In the genomic region with DNA sequence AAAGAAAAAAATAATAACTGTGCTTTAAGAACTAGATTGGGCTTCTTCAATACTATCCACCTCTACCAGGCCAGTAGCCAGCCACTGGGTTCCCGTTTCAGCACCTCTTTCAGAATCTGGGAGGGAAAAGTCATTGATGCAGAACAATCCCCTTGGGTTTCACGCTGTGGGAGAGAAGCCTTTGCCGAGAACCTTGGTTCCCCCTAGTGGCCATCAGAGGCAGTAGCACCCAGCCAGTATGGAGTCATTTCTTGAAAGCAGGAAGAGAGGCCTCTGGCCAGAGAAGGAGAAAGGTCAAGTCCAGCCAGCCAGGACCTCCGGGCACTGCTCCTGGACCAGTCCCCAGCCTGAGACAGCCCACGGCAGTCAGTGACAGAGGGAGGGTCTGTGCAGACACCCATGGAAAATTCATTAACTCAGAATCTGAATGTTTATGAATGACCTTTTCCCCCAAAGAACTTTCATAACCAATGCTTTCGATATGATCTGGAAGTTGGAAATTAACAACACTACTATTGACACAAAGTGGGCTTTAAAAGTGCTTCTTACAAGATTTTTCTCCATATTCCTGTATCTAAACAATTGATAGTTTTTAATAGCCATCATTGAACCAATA, we compare ENCODE assay signal across 9 cellular contexts. TPM values are rescaled to one million over a fixed set of nuclear protein-coding genes. Genes with fewer than 3 reads are reported as not detected.
A peak's percentile ranks its signal among the peaks of the same experiment; 100 is the strongest.
DNase-seq lines count a peak whose midpoint lies in the region; ATAC-seq, FAIRE-seq and TF ChIP-seq lines count a peak whose summit lies in the region.
"Had no signal": no experiment of that assay in that cellular context is flagged by ENCODE, and none has a peak within 500 bp of the region (broad histone marks: within the 10 kb centered on the region; RNA-seq: fewer than 3 reads in every experiment).

No MANE protein-coding gene starts in this region.

- H3K4me3 Mint-ChIP-seq in activated CD8-positive, alpha-beta T cell treated with anti-CD3 and anti-CD28 coated beads for 36 hours, result no peak overlapping the region
- H3K4me3 Mint-ChIP-seq: activated naive CD8-positive, alpha-beta T cell had no signal

- no peak overlapping the region for H3K27ac Mint-ChIP-seq in activated CD8-positive, alpha-beta T cell treated with anti-CD3 and anti-CD28 coated beads for 36 hours
- H3K27ac Mint-ChIP-seq: activated naive CD8-positive, alpha-beta T cell had no signal

- POLR2A ChIA-PET in activated CD8-positive, alpha-beta T cell treated with anti-CD3 and anti-CD28 coated beads for 36 hours (lab: Charles Lee), result interaction anchor here (0.6 kb wide), 1 partner anchor 200 kb away, joined by 3 read pairs; no protein-coding TSS in a partner anchor

- no peaks in the 10 kb centered on the region for H3K9me3 Mint-ChIP-seq in activated CD8-positive, alpha-beta T cell treated with anti-CD3 and anti-CD28 coated beads for 36 hours

- intact Hi-C loops in activated CD8-positive, alpha-beta T cell treated with anti-CD3 and anti-CD28 coated beads for 36 hours (cut with micrococcal nuclease), result loop anchor here (1.0 kb wide), 1 partner anchor 41 kb away; no protein-coding TSS in a partner anchor

- H3K27me3 Mint-ChIP-seq in activated CD8-positive, alpha-beta T cell treated with anti-CD3 and anti-CD28 coated beads for 36 hours, result peaks cover 3% of the 10 kb centered on the region

- H3K4me1 Mint-ChIP-seq in activated CD8-positive, alpha-beta T cell treated with anti-CD3 and anti-CD28 coated beads for 36 hours (ENCODE audit: low read depth), result peaks cover 3% of the 10 kb centered on the region

- FAIRE-seq in endometrium (lab: Jason Lieb, UNC), result peak; percentile 82

- peak; percentile 96 for TF ChIP-seq CTCF in activated CD8-positive, alpha-beta T cell treated with anti-CD3 and anti-CD28 coated beads for 36 hours (IDR thresholded peaks at IDR 0.05)

- ATAC-seq in GM19438 (IDR thresholded peaks at IDR 0.05; ENCODE audit: low read depth, unreplicated experiment), result peak; percentile 86
- ATAC-seq in HG03460 (IDR thresholded peaks at IDR 0.05; ENCODE audit: unreplicated experiment), result peak; percentile 95
- ATAC-seq in activated CD8-positive, alpha-beta T cell treated with anti-CD3 and anti-CD28 coated beads for 36 hours, result peak; percentile 98

- CTCF ChIA-PET in activated CD8-positive, alpha-beta T cell treated with anti-CD3 and anti-CD28 coated beads for 36 hours (lab: Charles Lee), result interaction anchor here (0.7 to 1.2 kb wide), 7 partner anchors 22 to 44 kb away, joined by 3 to 9 read pairs (median 4); no protein-coding TSS in a partner anchor

- H3K36me3 Mint-ChIP-seq in activated CD8-positive, alpha-beta T cell treated with anti-CD3 and anti-CD28 coated beads for 36 hours (ENCODE audit: low read depth), result no peaks in the 10 kb centered on the region
- H3K36me3 Mint-ChIP-seq: activated naive CD8-positive, alpha-beta T cell had no signal

- DNase-seq in CMK (ENCODE audit: low read depth) (peak; percentile 24), NCI-H774 (lab: John Stamatoyannopoulos, UW) (peak; percentile 47), middle frontal gyrus (ENCODE audit: extremely low spot score, low spot score) (peak; percentile 47)
- DNase-seq in activated CD8-positive, alpha-beta T cell treated with anti-CD3 and anti-CD28 coated beads for 36 hours, result peak; percentile 65
- DNase-seq in stimulated activated CD8-positive, alpha-beta memory T cell treated with anti-CD3 and anti-CD28 coated beads, Interleukin-7, amount 100 ng/mL, for 4 hours (ENCODE audit: low read depth in 2 of 2), result peak; percentile 15

RNA-seq across cellular contexts. Expression of a gene that starts 51.2 kb away (rescaled TPM):
- not detected for total RNA-seq in activated CD8-positive, alpha-beta T cell treated with anti-CD3 and anti-CD28 coated beads for 36 hours

Comparison
In these comparisons a context has a peak if more than half of its experiments do, and no peak if none do; other contexts are left out.
1. Peak in every context shown above with its lines: DNase-seq and ATAC-seq.
2. DNase-seq: peak in every context shown above with its lines; median percentile 65 in activated CD8-positive, alpha-beta T cell treated with anti-CD3 and anti-CD28 coated beads for 36 hours; 47 in NCI-H774; 47 in middle frontal gyrus; 24 in CMK; 15 in stimulated activated CD8-positive, alpha-beta memory T cell treated with anti-CD3 and anti-CD28 coated beads, Interleukin-7, amount 100 ng/mL, for 4 hours.